Comparison of ENCODE assay signal across 10 cellular contexts in the genomic region with DNA sequence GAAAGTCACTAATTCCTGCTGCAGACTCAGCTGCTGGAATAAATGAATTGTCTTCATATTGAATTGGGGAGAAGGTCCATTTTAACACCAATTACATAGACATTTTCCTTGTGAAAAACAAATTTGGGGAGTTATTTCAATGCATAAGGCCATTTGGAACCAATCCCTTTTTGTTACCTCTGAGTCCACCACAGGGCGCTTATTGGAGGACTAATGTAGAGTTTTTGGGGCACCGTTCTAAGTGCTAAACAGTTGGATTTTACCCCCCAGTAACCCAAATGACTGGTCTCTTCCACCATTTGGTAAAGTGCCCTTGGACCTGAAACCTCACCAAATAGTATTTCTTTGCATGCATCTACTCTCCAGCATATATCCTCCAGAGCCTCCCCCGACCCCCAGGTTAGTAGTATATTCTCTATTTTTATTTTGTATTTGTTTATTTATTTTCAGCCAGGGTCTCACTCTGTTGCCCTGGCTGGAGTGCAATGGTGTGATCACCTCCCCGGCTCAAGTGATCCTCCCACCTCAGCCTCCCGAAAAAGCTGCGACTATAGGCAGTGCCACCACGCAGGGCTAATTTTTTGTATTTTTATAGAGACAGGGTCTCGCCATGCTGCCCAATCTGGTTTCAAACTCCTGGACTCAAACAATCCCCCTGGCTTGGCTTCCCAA. TPM values are rescaled to one million over a fixed set of nuclear protein-coding genes. Genes with fewer than 3 reads are reported as not detected.
DNase-seq lines count a peak whose midpoint lies in the region; ATAC-seq, FAIRE-seq and TF ChIP-seq lines count a peak whose summit lies in the region.
"Had no signal": no experiment of that assay in that cellular context is flagged by ENCODE, and none has a peak within 500 bp of the region (broad histone marks: within the 10 kb centered on the region; RNA-seq: fewer than 3 reads in every experiment).

No MANE protein-coding gene starts in this region.

- H3K4me2 ChIP-seq in GM23248 (ENCODE audit: unreplicated experiment): peak overlapping the region; percentile 92
- H3K4me2 ChIP-seq in PC-3 (ENCODE audit: low read length): peak overlapping the region; percentile 92
- H3K4me2 ChIP-seq in endothelial cell of umbilical vein (ENCODE audit: insufficient read depth, low read length): peak overlapping the region; percentile 28

- TF ChIP-seq POLR2A in endothelial cell of umbilical vein (IDR thresholded peaks at IDR 0.05; ENCODE audit: low read depth, low read length): no peak
- no peak for TF ChIP-seq POLR2A in gastrocnemius medialis (IDR thresholded peaks at IDR 0.05)
- no peak for TF ChIP-seq POLR2A in adrenal gland (IDR thresholded peaks at IDR 0.05)

- CTCF ChIA-PET in PC-3 (lab: Charles Lee): no interaction called here
- CTCF ChIA-PET in endothelial cell of umbilical vein (lab: Charles Lee): interaction anchor here (0.7 to 1.1 kb wide), 2 partner anchors 15 to 90 kb away, joined by 3 read pairs; no protein-coding TSS in a partner anchor

- in situ Hi-C loops in GM23248 (cut with MboI) (no loop called here), gastrocnemius medialis (cut with MboI; ENCODE audit: low sequenced_read_pairs in 4 of 4) (no loop called here)

- DNase-seq in GM23248 (no peak), PC-3 (no peak), endothelial cell of umbilical vein (ENCODE audit: low read depth, low spot score) (no peak), gastrocnemius medialis (no peak), adrenal gland (no peak)
- no peak for DNase-seq in stimulated activated naive CD4-positive, alpha-beta T cell (lab: John Stamatoyannopoulos, UW)
- DNase-seq: NCI-H2081 treated with DMSO at 0.1 percent for 48 hours had no signal

- H3K36me3 ChIP-seq in GM23248 (ENCODE audit: low read depth) (no peaks in the 10 kb centered on the region), PC-3 (ENCODE audit: low read depth, low read length) (no peaks in the 10 kb centered on the region), endothelial cell of umbilical vein (ENCODE audit: control insufficient read depth in 2 of 2, extremely low read depth in 1 of 2, insufficient read depth in 2 of 2, low read length in 2 of 2) (no peaks in the 10 kb centered on the region), gastrocnemius medialis (peaks cover 0 to 10% of the 10 kb centered on the region in 2 donors), adrenal gland (replicated peaks in 1 of 2) (no peaks in the 10 kb centered on the region)
- H3K36me3 ChIP-seq: brain microvascular endothelial cell had no signal

- ATAC-seq in PC-3 (no peak), gastrocnemius medialis (no peak), HG03108 (IDR thresholded peaks at IDR 0.05; ENCODE audit: unreplicated experiment) (no peak)

- no peak for FAIRE-seq in endothelial cell of umbilical vein (lab: Jason Lieb, UNC)

- H3K27ac ChIP-seq in GM23248 (peak overlapping the region; percentile 76), PC-3 (ENCODE audit: low read length) (no peak overlapping the region), endothelial cell of umbilical vein (ENCODE audit: insufficient read depth, low read depth, low read length) (no peak overlapping the region), gastrocnemius medialis (peak overlapping the region; percentile 89 to 95 (median 94)), adrenal gland (peak overlapping the region in 1 of 5 donors; percentile 95)

- BruUV-seq in PC-3 (replicated peaks; lab: Mats Ljungman, UMichigan): no TSS peak
- no TSS peak for BruUV-seq in endothelial cell of umbilical vein (replicated peaks; lab: Mats Ljungman, UMichigan)

- H3F3A ChIP-seq in GM23248 (ENCODE audit: insufficient read depth): peaks cover 30% of the 10 kb centered on the region
- peaks cover 6% of the 10 kb centered on the region for H3F3A ChIP-seq in PC-3 (ENCODE audit: low read length, unreplicated experiment)

- intact Hi-C loops in PC-3 (cut with micrococcal nuclease): loop anchor here (5.0 to 10.0 kb wide), 3 partner anchors 37 to 385 kb away; a partner anchor contains a TSS
- intact Hi-C loops in endothelial cell of umbilical vein (cut with micrococcal nuclease): loop anchor here (2.0 kb wide), 1 partner anchor 49 kb away; a partner anchor contains a TSS
- intact Hi-C loops in gastrocnemius medialis (cut with DNase I; ENCODE audit: low total_unique reads): loop anchor here (5.0 to 10.0 kb wide), 7 partner anchors 38 to 815 kb away; a partner anchor contains a TSS
- intact Hi-C loops in adrenal gland (cut with DNase I): no loop called here

- H3K4me1 ChIP-seq in GM23248 (ENCODE audit: insufficient read depth) (peaks cover 39% of the 10 kb centered on the region), PC-3 (ENCODE audit: insufficient read depth, low read length) (peaks cover 37% of the 10 kb centered on the region), endothelial cell of umbilical vein (ENCODE audit: control insufficient read depth, extremely low read depth, insufficient read depth, low read length) (peaks cover 28% of the 10 kb centered on the region), gastrocnemius medialis (peaks cover 39 to 49% of the 10 kb centered on the region in 2 donors), adrenal gland (replicated peaks in 1 of 2) (peaks cover 24 to 63% of the 10 kb centered on the region in 2 donors)

- dilution Hi-C loops in endothelial cell of umbilical vein (cut with MboI; ENCODE audit: extremely low pct_ligation_motif_present, low sequenced_read_pairs): no loop called here

- H4K20me1 ChIP-seq in GM23248 (ENCODE audit: insufficient read depth) (no peaks in the 10 kb centered on the region), PC-3 (ENCODE audit: low read length) (no peaks in the 10 kb centered on the region), endothelial cell of umbilical vein (replicated peaks; ENCODE audit: control insufficient read depth, extremely low read depth, insufficient read depth, low read length) (no peaks in the 10 kb centered on the region)

- H3K9me2 ChIP-seq in GM23248 (ENCODE audit: insufficient read depth) (no peaks in the 10 kb centered on the region), PC-3 (replicated peaks; ENCODE audit: low read length) (no peaks in the 10 kb centered on the region)

- POLR2A ChIA-PET in PC-3 (lab: Charles Lee; ENCODE audit: unreplicated experiment) (no interaction called here), endothelial cell of umbilical vein (lab: Charles Lee) (no interaction called here)

- no peaks in the 10 kb centered on the region for H3K9me1 ChIP-seq in endothelial cell of umbilical vein (replicated peaks; ENCODE audit: control insufficient read depth, extremely low read depth, insufficient read depth, low read length)

- H3K9me3 ChIP-seq in GM23248 (ENCODE audit: low read depth) (no peaks in the 10 kb centered on the region), PC-3 (ENCODE audit: low read length) (no peaks in the 10 kb centered on the region), endothelial cell of umbilical vein (replicated peaks; ENCODE audit: control insufficient read depth, insufficient read depth, low read length) (no peaks in the 10 kb centered on the region), gastrocnemius medialis (no peaks in the 10 kb centered on the region), adrenal gland (replicated peaks in 1 of 3) (no peaks in the 10 kb centered on the region)

- TF ChIP-seq CTCF in PC-3 (conservative IDR thresholded peaks at IDR 0.05; ENCODE audit: low read depth, low read length) (no peak), endothelial cell of umbilical vein (IDR thresholded peaks at IDR 0.05; ENCODE audit: extremely low read depth in 1 of 2, insufficient read depth in 1 of 2, low read depth in 1 of 2, low read length in 2 of 2) (no peak), gastrocnemius medialis (IDR thresholded peaks at IDR 0.05 in 4 of 5, conservative IDR thresholded peaks at IDR 0.05 in 1 of 5) (no peak), adrenal gland (IDR thresholded peaks at IDR 0.05) (no peak)

- H3K9ac ChIP-seq in GM23248: peak overlapping the region; percentile 93
- peak overlapping the region; percentile 87; the same call in 1 of the 2 replicates for H3K9ac ChIP-seq in PC-3 (ENCODE audit: low read length)
- no peak overlapping the region for H3K9ac ChIP-seq in endothelial cell of umbilical vein (replicated peaks; ENCODE audit: extremely low read depth, insufficient read depth, low read length)

- H3K79me2 ChIP-seq in GM23248 (ENCODE audit: insufficient read depth): peaks cover 57% of the 10 kb centered on the region
- peaks cover 32% of the 10 kb centered on the region for H3K79me2 ChIP-seq in PC-3 (ENCODE audit: low read length)
- no peaks in the 10 kb centered on the region for H3K79me2 ChIP-seq in endothelial cell of umbilical vein (ENCODE audit: control insufficient read depth, insufficient read depth, low read length)

- peak overlapping the region; percentile 96 for H2AFZ ChIP-seq in GM23248
- H2AFZ ChIP-seq in PC-3 (ENCODE audit: low read length): peak overlapping the region; percentile 99
- H2AFZ ChIP-seq in endothelial cell of umbilical vein (ENCODE audit: low read depth, low read length): no peak overlapping the region

- H3K4me3 ChIP-seq in GM23248 (peak overlapping the region; percentile 89), PC-3 (ENCODE audit: low read length) (peak overlapping the region; percentile 86), endothelial cell of umbilical vein (replicated peaks in 1 of 3; ENCODE audit: insufficient read depth in 1 of 3, low read depth in 1 of 3, low read length in 3 of 3) (no peak overlapping the region), gastrocnemius medialis (peak overlapping the region in 1 of 4 donors; percentile 89), adrenal gland (no peak overlapping the region)

- H3K27me3 ChIP-seq in GM23248 (replicated peaks; ENCODE audit: insufficient read depth) (no peaks in the 10 kb centered on the region), PC-3 (ENCODE audit: low read length) (no peaks in the 10 kb centered on the region), endothelial cell of umbilical vein (ENCODE audit: control insufficient read depth in 2 of 2, insufficient read depth in 2 of 2, low read length in 2 of 2) (no peaks in the 10 kb centered on the region), gastrocnemius medialis (no peaks in the 10 kb centered on the region), adrenal gland (no peaks in the 10 kb centered on the region)
- H3K27me3 ChIP-seq: brain microvascular endothelial cell had no signal

- WGBS in GM23248 (ENCODE audit: low coverage in 1 of 2, low lambda C conversion rate in 2 of 2, missing lambda C conversion rate in 2 of 2), 2 experiments: 91 to 92% methylated on average over 8 of the region's 8 CpGs
- WGBS in adrenal gland, 4 donors: 97 to 98% (median 97%) methylated on average over 8 of the region's 8 CpGs

RNA-seq across cellular contexts. Expression of a gene that starts 1.6 kb away (rescaled TPM):
- total RNA-seq in GM23248 (2014; rRNA removed; shearing (Covaris generic)): 7.2 and 10.5 TPM in 2 replicates
- 9.0 and 10.8 TPM in 2 replicates for polyA plus RNA-seq in GM23248 (2016; fragmentation: Nextera tagmentation; extraction: Ambion mirVana)
- total RNA-seq in PC-3 (2014; rRNA removed): 19.4 and 20.3 TPM in 2 replicates
- 8.0 and 8.6 TPM in 2 replicates for total RNA-seq in endothelial cell of umbilical vein
- polyA plus RNA-seq in endothelial cell of umbilical vein: 17.5 and 19.3 TPM in 2 replicates
- polyA plus RNA-seq in endothelial cell of umbilical vein (2011; cell fraction: cytosol; rRNA removed): 11.9 and 12.9 TPM in 2 replicates
- 10.1 and 10.7 TPM in 2 replicates for polyA plus RNA-seq in endothelial cell of umbilical vein (2011; cell fraction: nucleus; rRNA removed)
- 5.9 and 7.5 TPM in 2 replicates for polyA plus RNA-seq in endothelial cell of umbilical vein (2012)
- 18.7 and 21.9 TPM in 2 replicates for polyA minus RNA-seq in endothelial cell of umbilical vein
- polyA minus RNA-seq in endothelial cell of umbilical vein (2011; cell fraction: cytosol; rRNA and poly(A)+ RNA removed): 22.6 TPM
- 5.5 and 6.2 TPM in 2 replicates for polyA minus RNA-seq in endothelial cell of umbilical vein (2011; cell fraction: nucleus; rRNA and poly(A)+ RNA removed)
- total RNA-seq in gastrocnemius medialis: 10 to 100 TPM; 24.0 to 35.6 (median 29.1) TPM
- 10 to 100 TPM; 12.3 to 25.7 (median 20.2) TPM for total RNA-seq in adrenal gland
- 10 to 100 TPM; 10.2 to 16.1 (median 10.9) TPM for polyA plus RNA-seq in adrenal gland

RNA-seq across cellular contexts. Expression of a gene that starts 3.1 kb away (rescaled TPM):
- total RNA-seq in GM23248 (2014; rRNA removed; shearing (Covaris generic)): 7.7 and 9.1 TPM in 2 replicates
- polyA plus RNA-seq in GM23248 (2016; fragmentation: Nextera tagmentation; extraction: Ambion mirVana) (4.6 and 6.1 TPM in 2 replicates), endothelial cell of umbilical vein (15.4 and 16.1 TPM in 2 replicates), adrenal gland (10 to 100 TPM in 2 of 3 donors, 1 to 10 TPM in 1; 6.0 to 12.5 (median 12.5) TPM)
- total RNA-seq in PC-3 (2014; rRNA removed) (6.3 and 7.8 TPM in 2 replicates), endothelial cell of umbilical vein (11.7 and 12.0 TPM in 2 replicates), gastrocnemius medialis (10 to 100 TPM; 13.4 to 22.8 (median 19.7) TPM), adrenal gland (10 to 100 TPM; 13.3 to 37.5 (median 34.4) TPM)
- 11.2 and 11.5 TPM in 2 replicates for polyA plus RNA-seq in endothelial cell of umbilical vein (2011; cell fraction: cytosol; rRNA removed)
- polyA plus RNA-seq in endothelial cell of umbilical vein (2011; cell fraction: nucleus; rRNA removed): 21.3 and 26.7 TPM in 2 replicates
- 8.4 and 10.3 TPM in 2 replicates for polyA plus RNA-seq in endothelial cell of umbilical vein (2012)
- polyA minus RNA-seq in endothelial cell of umbilical vein: 15.4 and 22.7 TPM in 2 replicates
- 7.9 TPM for polyA minus RNA-seq in endothelial cell of umbilical vein (2011; cell fraction: cytosol; rRNA and poly(A)+ RNA removed)
- 10.0 and 10.7 TPM in 2 replicates for polyA minus RNA-seq in endothelial cell of umbilical vein (2011; cell fraction: nucleus; rRNA and poly(A)+ RNA removed)

RNA-seq across cellular contexts. Expression of a gene that starts 26.6 kb away (rescaled TPM):
- total RNA-seq in GM23248 (2014; rRNA removed; shearing (Covaris generic)): not detected in 2 replicates
- polyA plus RNA-seq in GM23248 (2016; fragmentation: Nextera tagmentation; extraction: Ambion mirVana) (0.09 TPM in 1 of 2 replicates, not detected in the other), endothelial cell of umbilical vein (0.26 and 0.41 TPM in 2 replicates), adrenal gland (1 to 10 TPM in 1 of 3 donors, under 1 TPM in 2; 0.05 to 1.4 (median 0.24) TPM)
- total RNA-seq in PC-3 (2014; rRNA removed) (0.51 and 2.4 TPM in 2 replicates), endothelial cell of umbilical vein (0.42 and 0.67 TPM in 2 replicates), gastrocnemius medialis (under 1 TPM in 2 of 4 donors, not detected in 2; 0.13 to 0.25 TPM), adrenal gland (1 to 10 TPM in 1 of 8 donors, under 1 TPM in 4, not detected in 3; 0.11 to 2.4 (median 0.27) TPM)
- 0.23 and 0.27 TPM in 2 replicates for polyA plus RNA-seq in endothelial cell of umbilical vein (2011; cell fraction: cytosol; rRNA removed)
- 1.3 and 1.8 TPM in 2 replicates for polyA plus RNA-seq in endothelial cell of umbilical vein (2011; cell fraction: nucleus; rRNA removed)
- 0.05 and 0.60 TPM in 2 replicates for polyA plus RNA-seq in endothelial cell of umbilical vein (2012)
- polyA minus RNA-seq in endothelial cell of umbilical vein: 0.51 TPM in 1 of 2 replicates, not detected in the other
- not detected for polyA minus RNA-seq in endothelial cell of umbilical vein (2011; cell fraction: cytosol; rRNA and poly(A)+ RNA removed)
- polyA minus RNA-seq in endothelial cell of umbilical vein (2011; cell fraction: nucleus; rRNA and poly(A)+ RNA removed): 0.53 and 0.96 TPM in 2 replicates

RNA-seq across cellular contexts. Expression of a gene that starts 27.7 kb away (rescaled TPM):
- total RNA-seq in GM23248 (2014; rRNA removed; shearing (Covaris generic)): not detected in 2 replicates
- polyA plus RNA-seq in GM23248 (2016; fragmentation: Nextera tagmentation; extraction: Ambion mirVana): 0.16 and 0.26 TPM in 2 replicates
- 0.18 and 0.75 TPM in 2 replicates for total RNA-seq in PC-3 (2014; rRNA removed)
- not detected in 2 replicates for total RNA-seq in endothelial cell of umbilical vein
- not detected in 2 replicates for polyA plus RNA-seq in endothelial cell of umbilical vein
- not detected in 2 replicates for polyA plus RNA-seq in endothelial cell of umbilical vein (2011; cell fraction: cytosol; rRNA removed)
- not detected in 2 replicates for polyA plus RNA-seq in endothelial cell of umbilical vein (2011; cell fraction: nucleus; rRNA removed)
- 0.46 and 0.62 TPM in 2 replicates for polyA plus RNA-seq in endothelial cell of umbilical vein (2012)
- polyA minus RNA-seq in endothelial cell of umbilical vein: not detected in 2 replicates
- 2.2 TPM for polyA minus RNA-seq in endothelial cell of umbilical vein (2011; cell fraction: cytosol; rRNA and poly(A)+ RNA removed)
- not detected in 2 replicates for polyA minus RNA-seq in endothelial cell of umbilical vein (2011; cell fraction: nucleus; rRNA and poly(A)+ RNA removed)
- total RNA-seq in gastrocnemius medialis: not detected
- 1 to 10 TPM in 2 of 8 donors, under 1 TPM in 6; 0.24 to 3.2 (median 0.54) TPM for total RNA-seq in adrenal gland
- polyA plus RNA-seq in adrenal gland: under 1 TPM; 0.18 to 0.56 (median 0.40) TPM
- total RNA-seq: T-helper 1 cell treated with Interleukin-12 subunit alpha and Interleukin-12 subunit beta and Interleukin-4 antibody, amounts not matched to agents 30 ng/mL and 1 ng/mL, for 36 hours had no signal

RNA-seq across cellular contexts. Expression of a gene that starts 35.2 kb away (rescaled TPM):
- total RNA-seq in GM23248 (2014; rRNA removed; shearing (Covaris generic)): 124 and 148 TPM in 2 replicates
- polyA plus RNA-seq in GM23248 (2016; fragmentation: Nextera tagmentation; extraction: Ambion mirVana) (201 and 202 TPM in 2 replicates), endothelial cell of umbilical vein (143 and 158 TPM in 2 replicates), adrenal gland (100 to 1,000 TPM; 482 to 547 (median 520) TPM)
- total RNA-seq in PC-3 (2014; rRNA removed) (176 TPM in 2 replicates), endothelial cell of umbilical vein (155 and 171 TPM in 2 replicates), gastrocnemius medialis (10 to 100 TPM; 15.0 to 29.1 (median 24.0) TPM), adrenal gland (100 to 1,000 TPM; 297 to 682 (median 505) TPM)
- 158 and 161 TPM in 2 replicates for polyA plus RNA-seq in endothelial cell of umbilical vein (2011; cell fraction: cytosol; rRNA removed)
- 124 and 141 TPM in 2 replicates for polyA plus RNA-seq in endothelial cell of umbilical vein (2011; cell fraction: nucleus; rRNA removed)
- 96.0 and 136 TPM in 2 replicates for polyA plus RNA-seq in endothelial cell of umbilical vein (2012)
- polyA minus RNA-seq in endothelial cell of umbilical vein: 178 and 194 TPM in 2 replicates
- polyA minus RNA-seq in endothelial cell of umbilical vein (2011; cell fraction: cytosol; rRNA and poly(A)+ RNA removed): 167 TPM
- polyA minus RNA-seq in endothelial cell of umbilical vein (2011; cell fraction: nucleus; rRNA and poly(A)+ RNA removed): 40.8 and 75.8 TPM in 2 replicates

Comparison
In these comparisons a context has a peak if more than half of its experiments do, and no peak if none do; other contexts are left out.
1. H3K27ac ChIP-seq: peak in GM23248 (single experiment) and gastrocnemius medialis (4 of 4); none in PC-3 (single experiment) and endothelial cell of umbilical vein (single experiment).
2. H3K4me2 ChIP-seq: peak in every context shown above with its lines; median percentile 92 in GM23248; 92 in PC-3; 28 in endothelial cell of umbilical vein.
3. H3K4me3 ChIP-seq: peak in GM23248 (single experiment) and PC-3 (single experiment); none in endothelial cell of umbilical vein (0 of 3) and adrenal gland (0 of 4).
4. intact Hi-C loops: an anchor here in PC-3 (5.0 to 10.0 kb wide), endothelial cell of umbilical vein (2.0 kb wide) and gastrocnemius medialis (5.0 to 10.0 kb wide); none called in adrenal gland.